2 cellular contexts compared by ENCODE assay signal in the genomic region with DNA sequence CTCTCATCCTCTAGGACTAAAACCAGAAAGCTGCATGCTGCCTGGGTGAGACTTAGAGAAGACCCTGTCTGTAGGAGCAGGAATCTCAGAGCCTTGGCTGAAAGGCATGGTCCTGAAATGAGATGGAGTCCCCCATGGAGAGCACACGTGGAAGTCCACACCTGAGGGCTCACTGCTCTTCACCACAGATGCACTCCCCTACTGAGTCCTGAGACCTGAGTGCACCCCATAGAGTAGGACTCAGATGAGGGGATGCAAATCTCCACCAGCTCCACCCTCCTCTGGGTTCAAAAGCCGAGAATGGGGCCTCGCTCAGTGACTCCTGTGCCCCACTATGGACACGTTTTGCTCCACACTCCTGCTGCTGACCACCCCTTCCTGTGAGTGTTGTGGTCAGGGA.
DNase-seq lines count a peak whose midpoint lies in the region; ATAC-seq, FAIRE-seq and TF ChIP-seq lines count a peak whose summit lies in the region.
"Not testable (repeated sequence)": the region's sequence is repeated elsewhere in the genome, so short reads cannot be mapped to it uniquely, and the experiment has no call there.

No MANE protein-coding gene starts in this region.

- H3K9me3 ChIP-seq in DND-41 (ENCODE audit: insufficient read depth, low read length, severe bottlenecking), result not testable (repeated sequence)

- not testable (repeated sequence) for H2AFZ ChIP-seq in DND-41 (ENCODE audit: low read depth, low read length)

- peak; percentile 57; the same call in 1 of the 3 replicates for ATAC-seq in DND-41 (ENCODE audit: insufficient read depth, low read depth)

- not testable (repeated sequence) for H4K20me1 ChIP-seq in DND-41 (ENCODE audit: insufficient read depth, low read length)

- not testable (repeated sequence) for H3K79me2 ChIP-seq in DND-41 (ENCODE audit: insufficient read depth, low read length)

- not testable (repeated sequence) for H3K9ac ChIP-seq in DND-41 (ENCODE audit: low read depth, low read length)

- not testable (repeated sequence) for H3K4me3 ChIP-seq in DND-41 (ENCODE audit: low read depth in 1 of 2, low read length in 2 of 2); bronchial epithelial cell (ENCODE audit: low read depth, low read length)

- H3K27ac ChIP-seq in DND-41 (ENCODE audit: low read length), result not testable (repeated sequence)

- peak; percentile 50 for FAIRE-seq in bronchial epithelial cell (lab: Jason Lieb, UNC)

- H3K27me3 ChIP-seq in DND-41 (ENCODE audit: insufficient read depth, low read length, poor library complexity); bronchial epithelial cell (ENCODE audit: control insufficient read depth, insufficient read depth, low read length): not testable (repeated sequence)

- TF ChIP-seq CTCF in DND-41 (IDR thresholded peaks at IDR 0.05; ENCODE audit: borderline replicate concordance, extremely low read depth, low read length, poor library complexity, severe bottlenecking); bronchial epithelial cell (IDR thresholded peaks at IDR 0.05; ENCODE audit: insufficient read depth, low read length, severe bottlenecking): not testable (repeated sequence)

- not testable (repeated sequence) for H3K4me2 ChIP-seq in DND-41 (ENCODE audit: insufficient read depth, low read length)

- H3K36me3 ChIP-seq in DND-41 (ENCODE audit: insufficient read depth, low read length); bronchial epithelial cell (ENCODE audit: control insufficient read depth, insufficient read depth, low read length): not testable (repeated sequence)

- H3K4me1 ChIP-seq in DND-41 (ENCODE audit: insufficient read depth, low read length), result not testable (repeated sequence)

- DNase-seq in DND-41; bronchial epithelial cell (ENCODE audit: low read depth): not testable (repeated sequence)
